Comparison of ENCODE assay signal across 1 cellular context in genomic region chr7:38855389-38855788, GRCh38.
A peak's percentile ranks its signal among the peaks of the same experiment; 100 is the strongest.
TF ChIP-seq lines count a peak whose summit lies in the region.

No MANE protein-coding gene starts in this region.

TF ChIP-seq in GM12878, 131 proteins besides CTCF, POLR2A, EP300 and RAD21 (continued from another document):
- no peak for TF ChIP-seq RAD51 (IDR thresholded peaks at IDR 0.05)
- no peak for TF ChIP-seq SREBF1 (IDR thresholded peaks at IDR 0.05; ENCODE audit: low read length)
- no peak for TF ChIP-seq ATF2 (IDR thresholded peaks at IDR 0.05; ENCODE audit: low read length)
- TF ChIP-seq ZBTB40 (IDR thresholded peaks at IDR 0.05; ENCODE audit: borderline replicate concordance), result no peak
- TF ChIP-seq LARP7 (IDR thresholded peaks at IDR 0.05), result no peak
- no peak for TF ChIP-seq E4F1 (IDR thresholded peaks at IDR 0.05; ENCODE audit: borderline replicate concordance, partially characterized antibody)
- no peak for TF ChIP-seq STAT1 (conservative IDR thresholded peaks at IDR 0.05)
- TF ChIP-seq IKZF2 (IDR thresholded peaks at IDR 0.05), result peak in 1 of 2 experiments; percentile 12; a peak in 1 of 4 replicates
- no peak for TF ChIP-seq RELA (IDR thresholded peaks at IDR 0.05; ENCODE audit: borderline replicate concordance, partially characterized antibody)
- TF ChIP-seq WRNIP1 (IDR thresholded peaks at IDR 0.05; ENCODE audit: borderline replicate concordance, low read depth, low read length), result no peak
- no peak for TF ChIP-seq RB1 (IDR thresholded peaks at IDR 0.05; ENCODE audit: borderline replicate concordance)
- no peak for TF ChIP-seq BRCA1 (IDR thresholded peaks at IDR 0.05; ENCODE audit: low read depth, low read length)
- TF ChIP-seq GATAD2B (conservative IDR thresholded peaks at IDR 0.05; ENCODE audit: low read depth), result no peak
- no peak for TF ChIP-seq IKZF1 (conservative IDR thresholded peaks at IDR 0.05)
- TF ChIP-seq ZBED1 (IDR thresholded peaks at IDR 0.05; ENCODE audit: borderline replicate concordance), result no peak
- peak; percentile 78 for TF ChIP-seq SPI1 (IDR thresholded peaks at IDR 0.05; ENCODE audit: borderline replicate concordance, insufficient read depth, low read depth, low read length)
